In the genomic region with DNA sequence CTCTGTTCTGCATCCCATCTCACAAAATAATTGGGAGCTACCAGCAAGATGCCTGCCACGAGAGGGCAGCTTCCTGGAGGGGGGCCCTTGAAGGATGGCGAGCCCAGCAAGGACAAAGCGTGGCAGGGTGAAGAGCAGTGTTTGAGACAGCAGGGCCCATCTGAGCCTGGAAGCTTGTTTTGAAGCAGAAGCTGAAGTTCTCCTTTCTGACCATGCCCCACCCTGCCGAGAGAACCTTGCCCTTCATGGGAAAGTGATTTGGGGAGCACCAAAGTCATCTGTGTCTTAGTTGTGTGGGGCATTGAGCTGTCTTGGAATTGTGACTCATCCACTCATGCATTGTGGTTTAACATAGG, we compare ENCODE assay signal across 14 cellular contexts.
DNase-seq lines count a peak whose midpoint lies in the region; ATAC-seq, FAIRE-seq and TF ChIP-seq lines count a peak whose summit lies in the region.
"Had no signal": no experiment of that assay in that cellular context is flagged by ENCODE, and none has a peak within 500 bp of the region (broad histone marks: within the 10 kb centered on the region; RNA-seq: fewer than 3 reads in every experiment).

No MANE protein-coding gene starts in this region.

- no peak overlapping the region for H3K4me2 ChIP-seq in HepG2 (ENCODE audit: low read depth, low read length)

- no peak for TF ChIP-seq POLR2A in HepG2 (IDR thresholded peaks at IDR 0.05; ENCODE audit: insufficient read depth in 1 of 2, low read depth in 2 of 2, low read length in 2 of 2)

- H3K27me3 ChIP-seq in SJCRH30 (no peaks in the 10 kb centered on the region), HepG2 (ENCODE audit: control insufficient read depth in 1 of 2, insufficient read depth in 2 of 2, low read length in 2 of 2) (no peaks in the 10 kb centered on the region; a peak in 2 of 5 replicates)

- intact Hi-C loops in HepG2 (cut with micrococcal nuclease; ENCODE audit: unreplicated experiment) = no loop called here

- H3K9me3 ChIP-seq in SJCRH30 (replicated peaks) (no peaks in the 10 kb centered on the region), HepG2 (ENCODE audit: low read length) (no peaks in the 10 kb centered on the region)

- TF ChIP-seq EP300 in HepG2 (IDR thresholded peaks at IDR 0.05; ENCODE audit: low read depth in 2 of 2, low read length in 2 of 2) (no peak), HepG2 (CRISPR knock-in tag; IDR thresholded peaks at IDR 0.05; ENCODE audit: borderline replicate concordance) (no peak)

- WGBS in HepG2 (ENCODE audit: low lambda C conversion rate) = 38% methylated on average over 4 of the region's 4 CpGs

- peak; percentile 35 for ATAC-seq in HG02588 (IDR thresholded peaks at IDR 0.05; ENCODE audit: unreplicated experiment)
- ATAC-seq in HepG2 = peak; percentile 16; the same call in 1 of the 3 replicates
- ATAC-seq in GM19397 (IDR thresholded peaks at IDR 0.05; ENCODE audit: unreplicated experiment) = no peak

- no peaks in the 10 kb centered on the region for H3K79me2 ChIP-seq in HepG2 (ENCODE audit: insufficient read depth, low read length)

- POLR2A ChIA-PET in HepG2 (lab: Yijun Ruan, JAX) = no interaction called here

- no peak for TF ChIP-seq RAD21 in HepG2 (CRISPR knock-in tag; IDR thresholded peaks at IDR 0.05)

- H3K4me1 ChIP-seq in SJCRH30 = no peaks in the 10 kb centered on the region
- H3K4me1 ChIP-seq in HepG2 (ENCODE audit: insufficient read depth, low read length) = peaks cover 17% of the 10 kb centered on the region

- H3K27ac ChIP-seq in SJCRH30 (no peak overlapping the region), HepG2 (ENCODE audit: extremely low read length, insufficient read depth, low read length) (no peak overlapping the region)

- CTCF ChIA-PET in HepG2 (lab: Yijun Ruan, JAX; ENCODE audit: low intra/inter-chr PET ratio, low total read pairs) = no interaction called here

- H3K4me3 ChIP-seq in SJCRH30 = no peak overlapping the region
- no peak overlapping the region for H3K4me3 ChIP-seq in HepG2 (replicated peaks in 1 of 3; ENCODE audit: insufficient read depth in 1 of 3, low read depth in 2 of 3, low read length in 3 of 3)

- H3K9ac ChIP-seq in HepG2 (ENCODE audit: insufficient read depth, low read depth, low read length) = no peak overlapping the region

- no peaks in the 10 kb centered on the region for H4K20me1 ChIP-seq in HepG2 (ENCODE audit: insufficient read depth, low read length)

- in situ Hi-C loops in HepG2 (cut with HindIII; ENCODE audit: extremely low pct_ligation_motif_present, low pct_unique_long_range_greater_than_20kb) = no loop called here

- FAIRE-seq in HepG2 (lab: Jason Lieb, UNC) = no peak
- FAIRE-seq: HTR-8/SVneo had no signal

- no TSS peak for BruUV-seq in HepG2 (replicated peaks; lab: Mats Ljungman, UMichigan)

- H3K36me3 ChIP-seq in SJCRH30 = no peaks in the 10 kb centered on the region
- no peaks in the 10 kb centered on the region for H3K36me3 ChIP-seq in HepG2 (replicated peaks in 1 of 2; ENCODE audit: control insufficient read depth in 1 of 2, insufficient read depth in 2 of 2, low read length in 2 of 2)

- no peak for DNase-seq in GM10266 (ENCODE audit: extremely low spot score)
- peak; percentile 37 to 50 for DNase-seq in SJCRH30
- no peak for DNase-seq in HepG2 (ENCODE audit: low spot score)
- DNase-seq in NCI-H1436 (lab: John Stamatoyannopoulos, UW) = no peak
- DNase-seq in NCI-H1694 (lab: John Stamatoyannopoulos, UW) = no peak
- no peak for DNase-seq in DMS53 (lab: John Stamatoyannopoulos, UW)
- DNase-seq: activated naive CD4-positive, alpha-beta T cell treated with anti-CD3 and anti-CD28 coated beads, Interleukin-2, amount 10 ng/mL, durations not matched to agents 7 days and 5 days; DMS153; kidney glomerular epithelial cell; NCI-H526 treated with DMSO at 0.1 percent for 48 hours; stimulated activated CD8-positive, alpha-beta memory T cell treated with anti-CD3 and anti-CD28 coated beads, Interleukin-4, amount 100 ng/mL, for 48 hours had no signal

- H2AFZ ChIP-seq in HepG2 (ENCODE audit: low read length) = no peak overlapping the region

- peak; percentile 6 for TF ChIP-seq CTCF in GM10266 (IDR thresholded peaks at IDR 0.05; ENCODE audit: control insufficient read depth, insufficient read depth, low read depth, missing control alignments)
- TF ChIP-seq CTCF in HepG2 (CRISPR knock-in tag; IDR thresholded peaks at IDR 0.05) = peak; percentile 34; the same call in 1 of the 2 replicates

TF ChIP-seq in HepG2, 621 proteins besides CTCF, POLR2A, EP300 and RAD21 (continues in another document):
- TF ChIP-seq, protein P1, sequence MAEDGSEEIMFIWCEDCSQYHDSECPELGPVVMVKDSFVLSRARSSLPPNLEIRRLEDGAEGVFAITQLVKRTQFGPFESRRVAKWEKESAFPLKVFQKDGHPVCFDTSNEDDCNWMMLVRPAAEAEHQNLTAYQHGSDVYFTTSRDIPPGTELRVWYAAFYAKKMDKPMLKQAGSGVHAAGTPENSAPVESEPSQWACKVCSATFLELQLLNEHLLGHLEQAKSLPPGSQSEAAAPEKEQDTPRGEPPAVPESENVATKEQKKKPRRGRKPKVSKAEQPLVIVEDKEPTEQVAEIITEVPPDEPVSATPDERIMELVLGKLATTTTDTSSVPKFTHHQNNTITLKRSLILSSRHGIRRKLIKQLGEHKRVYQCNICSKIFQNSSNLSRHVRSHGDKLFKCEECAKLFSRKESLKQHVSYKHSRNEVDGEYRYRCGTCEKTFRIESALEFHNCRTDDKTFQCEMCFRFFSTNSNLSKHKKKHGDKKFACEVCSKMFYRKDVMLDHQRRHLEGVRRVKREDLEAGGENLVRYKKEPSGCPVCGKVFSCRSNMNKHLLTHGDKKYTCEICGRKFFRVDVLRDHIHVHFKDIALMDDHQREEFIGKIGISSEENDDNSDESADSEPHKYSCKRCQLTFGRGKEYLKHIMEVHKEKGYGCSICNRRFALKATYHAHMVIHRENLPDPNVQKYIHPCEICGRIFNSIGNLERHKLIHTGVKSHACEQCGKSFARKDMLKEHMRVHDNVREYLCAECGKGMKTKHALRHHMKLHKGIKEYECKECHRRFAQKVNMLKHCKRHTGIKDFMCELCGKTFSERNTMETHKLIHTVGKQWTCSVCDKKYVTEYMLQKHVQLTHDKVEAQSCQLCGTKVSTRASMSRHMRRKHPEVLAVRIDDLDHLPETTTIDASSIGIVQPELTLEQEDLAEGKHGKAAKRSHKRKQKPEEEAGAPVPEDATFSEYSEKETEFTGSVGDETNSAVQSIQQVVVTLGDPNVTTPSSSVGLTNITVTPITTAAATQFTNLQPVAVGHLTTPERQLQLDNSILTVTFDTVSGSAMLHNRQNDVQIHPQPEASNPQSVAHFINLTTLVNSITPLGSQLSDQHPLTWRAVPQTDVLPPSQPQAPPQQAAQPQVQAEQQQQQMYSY (CRISPR knock-in tag; IDR thresholded peaks at IDR 0.05) = no peak
- TF ChIP-seq, protein P2, sequence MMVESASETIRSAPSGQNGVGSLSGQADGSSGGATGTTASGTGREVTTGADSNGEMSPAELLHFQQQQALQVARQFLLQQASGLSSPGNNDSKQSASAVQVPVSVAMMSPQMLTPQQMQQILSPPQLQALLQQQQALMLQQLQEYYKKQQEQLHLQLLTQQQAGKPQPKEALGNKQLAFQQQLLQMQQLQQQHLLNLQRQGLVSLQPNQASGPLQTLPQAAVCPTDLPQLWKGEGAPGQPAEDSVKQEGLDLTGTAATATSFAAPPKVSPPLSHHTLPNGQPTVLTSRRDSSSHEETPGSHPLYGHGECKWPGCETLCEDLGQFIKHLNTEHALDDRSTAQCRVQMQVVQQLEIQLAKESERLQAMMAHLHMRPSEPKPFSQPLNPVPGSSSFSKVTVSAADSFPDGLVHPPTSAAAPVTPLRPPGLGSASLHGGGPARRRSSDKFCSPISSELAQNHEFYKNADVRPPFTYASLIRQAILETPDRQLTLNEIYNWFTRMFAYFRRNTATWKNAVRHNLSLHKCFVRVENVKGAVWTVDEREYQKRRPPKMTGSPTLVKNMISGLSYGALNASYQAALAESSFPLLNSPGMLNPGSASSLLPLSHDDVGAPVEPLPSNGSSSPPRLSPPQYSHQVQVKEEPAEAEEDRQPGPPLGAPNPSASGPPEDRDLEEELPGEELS (CRISPR knock-in tag; IDR thresholded peaks at IDR 0.05) = no peak
- TF ChIP-seq ZFP36 (IDR thresholded peaks at IDR 0.05; ENCODE audit: borderline replicate concordance, low read depth, low read length, partially characterized antibody) = no peak
- peak; percentile 15; the same call in 1 of the 2 replicates for TF ChIP-seq SMC3 (IDR thresholded peaks at IDR 0.05; ENCODE audit: low read length)
- TF ChIP-seq, protein P3, sequence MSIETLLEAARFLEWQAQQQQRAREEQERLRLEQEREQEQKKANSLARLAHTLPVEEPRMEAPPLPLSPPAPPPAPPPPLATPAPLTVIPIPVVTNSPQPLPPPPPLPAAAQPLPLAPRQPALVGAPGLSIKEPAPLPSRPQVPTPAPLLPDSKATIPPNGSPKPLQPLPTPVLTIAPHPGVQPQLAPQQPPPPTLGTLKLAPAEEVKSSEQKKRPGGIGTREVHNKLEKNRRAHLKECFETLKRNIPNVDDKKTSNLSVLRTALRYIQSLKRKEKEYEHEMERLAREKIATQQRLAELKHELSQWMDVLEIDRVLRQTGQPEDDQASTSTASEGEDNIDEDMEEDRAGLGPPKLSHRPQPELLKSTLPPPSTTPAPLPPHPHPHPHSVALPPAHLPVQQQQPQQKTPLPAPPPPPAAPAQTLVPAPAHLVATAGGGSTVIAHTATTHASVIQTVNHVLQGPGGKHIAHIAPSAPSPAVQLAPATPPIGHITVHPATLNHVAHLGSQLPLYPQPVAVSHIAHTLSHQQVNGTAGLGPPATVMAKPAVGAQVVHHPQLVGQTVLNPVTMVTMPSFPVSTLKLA (IDR thresholded peaks at IDR 0.05) = no peak
- no peak for TF ChIP-seq ZNF460 (CRISPR knock-in tag; IDR thresholded peaks at IDR 0.05; ENCODE audit: borderline replicate concordance)
- TF ChIP-seq, protein P4, sequence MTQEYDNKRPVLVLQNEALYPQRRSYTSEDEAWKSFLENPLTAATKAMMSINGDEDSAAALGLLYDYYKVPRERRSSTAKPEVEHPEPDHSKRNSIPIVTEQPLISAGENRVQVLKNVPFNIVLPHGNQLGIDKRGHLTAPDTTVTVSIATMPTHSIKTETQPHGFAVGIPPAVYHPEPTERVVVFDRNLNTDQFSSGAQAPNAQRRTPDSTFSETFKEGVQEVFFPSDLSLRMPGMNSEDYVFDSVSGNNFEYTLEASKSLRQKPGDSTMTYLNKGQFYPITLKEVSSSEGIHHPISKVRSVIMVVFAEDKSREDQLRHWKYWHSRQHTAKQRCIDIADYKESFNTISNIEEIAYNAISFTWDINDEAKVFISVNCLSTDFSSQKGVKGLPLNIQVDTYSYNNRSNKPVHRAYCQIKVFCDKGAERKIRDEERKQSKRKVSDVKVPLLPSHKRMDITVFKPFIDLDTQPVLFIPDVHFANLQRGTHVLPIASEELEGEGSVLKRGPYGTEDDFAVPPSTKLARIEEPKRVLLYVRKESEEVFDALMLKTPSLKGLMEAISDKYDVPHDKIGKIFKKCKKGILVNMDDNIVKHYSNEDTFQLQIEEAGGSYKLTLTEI (CRISPR knock-in tag; conservative IDR thresholded peaks at IDR 0.05) = no peak
- TF ChIP-seq STAG1 (CRISPR knock-in tag; IDR thresholded peaks at IDR 0.05) = peak; percentile 35; the same call in 1 of the 2 replicates
- no peak for TF ChIP-seq MXI1 (IDR thresholded peaks at IDR 0.05; ENCODE audit: borderline replicate concordance, low read depth, low read length)

Comparison
In these comparisons a context has a peak if more than half of its experiments do, and no peak if none do; other contexts are left out.
1. DNase-seq: peak in SJCRH30 (2 of 2); none in GM10266 (single experiment), HepG2 (single experiment), NCI-H1436 (single experiment), NCI-H1694 (single experiment) and DMS53 (single experiment).